ENCODE assay signal across 17 cellular contexts in the genomic region with DNA sequence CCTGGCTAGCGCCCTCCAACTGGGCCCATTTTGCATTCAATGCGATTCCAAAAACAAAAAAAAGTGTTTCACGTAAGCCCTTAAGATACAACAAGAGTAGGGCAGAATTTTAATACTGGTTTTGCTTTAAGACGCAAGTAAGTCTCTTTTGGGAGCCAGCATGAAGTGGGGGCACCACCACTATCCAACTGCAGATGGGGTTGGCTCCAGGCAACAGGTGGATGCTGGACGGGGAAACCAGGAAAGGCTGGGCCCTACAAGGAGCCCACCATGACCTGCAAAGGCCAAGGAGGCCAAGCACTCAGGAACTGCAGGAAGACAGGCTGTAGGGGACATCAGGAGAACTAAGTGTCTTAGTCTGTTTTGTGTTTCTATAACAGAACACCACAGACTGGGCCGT.
"Had no signal": no experiment of that assay in that cellular context is flagged by ENCODE, and none has a peak within 500 bp of the region (broad histone marks: within the 10 kb centered on the region; RNA-seq: fewer than 3 reads in every experiment).

No MANE protein-coding gene starts in this region.

- H3K27ac ChIP-seq: epithelial cell of prostate, foreskin keratinocyte, heart left ventricle, neutrophil, right atrium auricular region, sigmoid colon, suprapubic skin, thyroid gland, upper lobe of left lung, uterus had no signal

- H3K4me1 ChIP-seq: right atrium auricular region, uterus had no signal

- H3K27ac Mint-ChIP-seq: effector memory CD8-positive, alpha-beta T cell; naive thymus-derived CD4-positive, alpha-beta T cell had no signal

- ATAC-seq: effector memory CD8-positive, alpha-beta T cell; heart left ventricle; naive thymus-derived CD4-positive, alpha-beta T cell had no signal

- DNase-seq: effector memory CD8-positive, alpha-beta T cell; foreskin keratinocyte; hippocampal formation; kidney glomerular epithelial cell; naive thymus-derived CD4-positive, alpha-beta T cell; sigmoid colon; stimulated activated CD4-positive, alpha-beta T cell treated with anti-CD3 and anti-CD28 coated beads, Interleukin-12 subunit alpha, Interleukin-12 subunit beta, amount 100 ng/mL, for 4 hours; stimulated activated naive CD4-positive, alpha-beta T cell; thyroid gland; uterus had no signal

- H3K4me3 ChIP-seq: heart left ventricle, right atrium auricular region, sigmoid colon, skin epidermis, suprapubic skin, thyroid gland, upper lobe of left lung, uterus had no signal

- H3K4me3 Mint-ChIP-seq: effector memory CD8-positive, alpha-beta T cell; naive thymus-derived CD4-positive, alpha-beta T cell had no signal

- H3K9me3 ChIP-seq: heart left ventricle, neutrophil, right atrium auricular region, sigmoid colon, suprapubic skin, thyroid gland, upper lobe of left lung, uterus had no signal

- H3K27me3 ChIP-seq: right atrium auricular region, thyroid gland, upper lobe of left lung, uterus had no signal

- H3K36me3 ChIP-seq: heart left ventricle, neutrophil, right atrium auricular region, sigmoid colon, suprapubic skin, thyroid gland, upper lobe of left lung, uterus had no signal
